Comparison of ENCODE assay signal across 8 cellular contexts in the genomic region with DNA sequence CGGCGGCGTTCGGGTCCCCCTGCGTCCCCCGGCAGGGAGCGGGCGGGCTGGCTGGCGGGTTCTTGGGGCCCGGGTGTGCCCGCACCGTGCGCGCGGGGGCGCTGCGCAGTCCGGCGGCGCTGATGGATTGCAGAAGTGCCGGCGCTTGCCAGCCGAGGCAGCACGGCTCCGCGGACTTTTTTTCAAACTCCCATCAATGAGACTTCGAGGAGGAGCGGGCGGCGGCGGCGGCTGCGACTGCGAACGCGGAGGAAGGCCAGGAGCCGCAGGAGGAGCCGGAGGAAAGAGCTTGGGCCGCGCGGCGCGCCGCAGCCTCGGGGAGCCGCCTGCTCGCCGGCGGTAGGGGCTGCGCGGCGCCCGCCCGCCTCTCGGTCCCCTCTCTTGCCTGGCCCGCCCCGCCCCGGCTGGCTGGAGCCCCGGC. TPM values are rescaled to one million over a fixed set of nuclear protein-coding genes. Genes with fewer than 3 reads are reported as not detected.
DNase-seq lines count a peak whose midpoint lies in the region; ATAC-seq and TF ChIP-seq lines count a peak whose summit lies in the region.

A gene (plus strand): TSS at position 119 of the 421 bp plus-strand sequence. CDS start 61,453 bp downstream, outside the sequence.

- H3K9ac ChIP-seq in NT2/D1 (ENCODE audit: insufficient read length, low read depth) (peak within 1 kb of the TSS; percentile 95), iPS-20b (ENCODE audit: low read depth, low read length) (peak within 1 kb of the TSS; percentile 94)

- peaks cover 7% of the 10 kb centered on the region for H3K27me3 Mint-ChIP-seq in brain

- peak within 1 kb of the TSS; percentile 83 to 98 (median 85) for H3K27ac Mint-ChIP-seq in brain

- peak; percentile 87 to 88 for TF ChIP-seq CTCF in brain (conservative IDR thresholded peaks at IDR 0.05)

- peaks cover 51% of the 10 kb centered on the region for H3K4me1 Mint-ChIP-seq in brain

- peak; percentile 47 for ATAC-seq in HG02678 (IDR thresholded peaks at IDR 0.05; ENCODE audit: unreplicated experiment)
- ATAC-seq in GM19328 (IDR thresholded peaks at IDR 0.05; ENCODE audit: unreplicated experiment): no peak
- no peak for ATAC-seq in HG03457 (IDR thresholded peaks at IDR 0.05; ENCODE audit: unreplicated experiment)

- H3K9me3 ChIP-seq in NT2/D1 (ENCODE audit: insufficient read depth, low read length) (no peaks in the 10 kb centered on the region), iPS-20b (ENCODE audit: insufficient read depth, low read depth, low read length) (no peaks in the 10 kb centered on the region)

- peaks cover 10% of the 10 kb centered on the region for H3K36me3 ChIP-seq in NT2/D1 (ENCODE audit: insufficient read depth, insufficient read length, low read length)
- H3K36me3 ChIP-seq in iPS-20b (ENCODE audit: insufficient read depth, low read depth, low read length): peaks cover 8% of the 10 kb centered on the region; the same call in 1 of the 2 replicates

- H3K27me3 ChIP-seq in NT2/D1 (ENCODE audit: insufficient read depth, insufficient read length) (no peaks in the 10 kb centered on the region), iPS-20b (ENCODE audit: insufficient read depth, low read length) (peaks cover 18% of the 10 kb centered on the region; the same call in 1 of the 2 replicates)

- H3K27ac ChIP-seq in iPS-20b (ENCODE audit: low read length) (peak within 1 kb of the TSS; percentile 69), skin epidermis (peak within 1 kb of the TSS in 19 of 21 experiments; percentile 13 to 91 (median 64))

- peak; percentile 69 for DNase-seq in DMS53 treated with DMSO at 0.1 percent for 48 hours (lab: John Stamatoyannopoulos, UW; ENCODE audit: unreplicated experiment)
- DNase-seq in NT2/D1 (ENCODE audit: low read depth, low spot score): peak; percentile 88

- no peaks in the 10 kb centered on the region for H3K36me3 Mint-ChIP-seq in brain

- H3K4me1 ChIP-seq in NT2/D1 (ENCODE audit: insufficient read depth, insufficient read length): peaks cover 9% of the 10 kb centered on the region
- peaks cover 27% of the 10 kb centered on the region; the same call in 1 of the 2 replicates for H3K4me1 ChIP-seq in iPS-20b (ENCODE audit: insufficient read depth, low read length)

- H3K4me3 Mint-ChIP-seq in brain: peak within 1 kb of the TSS; percentile 88 to 99 (median 91)

- H3K4me3 ChIP-seq in NT2/D1 (ENCODE audit: insufficient read length, low read depth): peak within 1 kb of the TSS; percentile 81
- peak within 1 kb of the TSS; percentile 86 for H3K4me3 ChIP-seq in iPS-20b (ENCODE audit: low read length)
- peak within 1 kb of the TSS; percentile 36 to 56 (median 42) for H3K4me3 ChIP-seq in skin epidermis

- H3K9me3 Mint-ChIP-seq in brain: no peaks in the 10 kb centered on the region

RNA-seq across cellular contexts. Expression of the gene that starts here (rescaled TPM):
- polyA plus RNA-seq in brain (ENCODE audit: insufficient read depth, low read depth, low replicate concordance): 0.37 TPM
